15 cellular contexts compared by ENCODE assay signal in genomic region chr3:71551286-71551919, GRCh38. TPM values are rescaled to one million over a fixed set of nuclear protein-coding genes. Genes with fewer than 3 reads are reported as not detected.
DNase-seq lines count a peak whose midpoint lies in the region; ATAC-seq and TF ChIP-seq lines count a peak whose summit lies in the region.
"Had no signal": no experiment of that assay in that cellular context is flagged by ENCODE, and none has a peak within 500 bp of the region (broad histone marks: within the 10 kb centered on the region; RNA-seq: fewer than 3 reads in every experiment).

No MANE protein-coding gene starts in this region.

- H3K36me3 ChIP-seq in brain microvascular endothelial cell (replicated peaks), result no peaks in the 10 kb centered on the region
- H3K36me3 ChIP-seq in WERI-Rb-1, result no peaks in the 10 kb centered on the region
- H3K36me3 ChIP-seq in H7 (replicated peaks; ENCODE audit: control insufficient read depth, insufficient read depth, low read length), result no peaks in the 10 kb centered on the region
- H3K36me3 ChIP-seq: cardiac muscle cell had no signal

- peak; percentile 90 for DNase-seq in EH (ENCODE audit: low read depth)
- DNase-seq in MV-4-11 (lab: John Stamatoyannopoulos, UW), result peak; percentile 48
- peak; percentile 40 for DNase-seq in brain microvascular endothelial cell
- no peak for DNase-seq in mesothelial cell of epicardium (ENCODE audit: low spot score in 2 of 2, unreplicated experiment in 2 of 2)
- DNase-seq in WERI-Rb-1, result no peak
- DNase-seq in H7, result no peak
- DNase-seq: activated CD4-positive, alpha-beta T cell treated with anti-CD3 and anti-CD28 coated beads, Interleukin-2, amount 50 U/mL, for 4 hours; stimulated activated CD4-positive, alpha-beta T cell treated with anti-CD3 and anti-CD28 coated beads, Interleukin-4, amount 100 ng/mL, for 4 hours; stimulated activated naive CD4-positive, alpha-beta T cell treated with Interleukin-2 at 50 U/mL for 16 hours had no signal

- no peaks in the 10 kb centered on the region for H3K27me3 ChIP-seq in brain microvascular endothelial cell (replicated peaks)
- H3K27me3 ChIP-seq in WERI-Rb-1 (ENCODE audit: insufficient read depth, low read depth, severe bottlenecking), result no peaks in the 10 kb centered on the region
- no peaks in the 10 kb centered on the region for H3K27me3 ChIP-seq in H7 (ENCODE audit: control insufficient read depth, insufficient read depth, low read length)
- H3K27me3 ChIP-seq: cardiac muscle cell had no signal

- peaks cover 5% of the 10 kb centered on the region for H3K4me1 Mint-ChIP-seq in mesothelial cell of epicardium

- no peaks in the 10 kb centered on the region for H3K27me3 Mint-ChIP-seq in mesothelial cell of epicardium (ENCODE audit: low read depth)

- H3K27ac Mint-ChIP-seq in mesothelial cell of epicardium, result peak overlapping the region; percentile 68
- H3K27ac Mint-ChIP-seq: T-helper 2 cell treated with Interferon-gamma antibody and Interleukin-4, amounts not matched to agents 5 μg/mL and 100 μg/mL, for 36 hours had no signal

- H3K36me3 Mint-ChIP-seq in mesothelial cell of epicardium, result peaks cover 2% of the 10 kb centered on the region

- H3K9me3 ChIP-seq in WERI-Rb-1 (ENCODE audit: severe bottlenecking), result no peaks in the 10 kb centered on the region

- in situ Hi-C loops in brain microvascular endothelial cell (cut with HindIII; ENCODE audit: low pct_ligation_motif_present, low sequenced_read_pairs), result no loop called here

- H3K4me3 ChIP-seq in brain microvascular endothelial cell (ENCODE audit: low read depth, low read length), result no peak overlapping the region
- no peak overlapping the region for H3K4me3 ChIP-seq in WERI-Rb-1 (ENCODE audit: low read depth, low read length)
- no peak overlapping the region for H3K4me3 ChIP-seq in H7 (ENCODE audit: insufficient read depth, low read depth, low read length)
- H3K4me3 ChIP-seq: cardiac muscle cell had no signal

- TF ChIP-seq CTCF in brain microvascular endothelial cell (IDR thresholded peaks at IDR 0.05; ENCODE audit: low read depth, low read length, missing control alignments) (no peak), mesothelial cell of epicardium (IDR thresholded peaks at IDR 0.05; ENCODE audit: unreplicated experiment) (no peak), WERI-Rb-1 (IDR thresholded peaks at IDR 0.05; ENCODE audit: low read depth, low read length) (no peak)

- H3K4me3 Mint-ChIP-seq in mesothelial cell of epicardium, result no peak overlapping the region
- H3K4me3 Mint-ChIP-seq: T-helper 2 cell treated with Interferon-gamma antibody and Interleukin-4, amounts not matched to agents 5 μg/mL and 100 μg/mL, for 36 hours had no signal

- ATAC-seq in HG03139 (IDR thresholded peaks at IDR 0.05; ENCODE audit: unreplicated experiment) (no peak), GM21786 (IDR thresholded peaks at IDR 0.05; ENCODE audit: unreplicated experiment) (no peak)
- ATAC-seq: esophagus mucosa had no signal

- H3K27ac ChIP-seq in brain microvascular endothelial cell (peak overlapping the region; percentile 29), WERI-Rb-1 (no peak overlapping the region)
- H3K27ac ChIP-seq: cardiac muscle cell, KMS-11 had no signal

- no peaks in the 10 kb centered on the region for H3K9me3 Mint-ChIP-seq in mesothelial cell of epicardium
- H3K9me3 Mint-ChIP-seq: T-helper 2 cell treated with Interferon-gamma antibody and Interleukin-4, amounts not matched to agents 5 μg/mL and 100 μg/mL, for 36 hours had no signal

RNA-seq across cellular contexts. Expression of gene FOXP1, which starts 32.1 kb away (rescaled TPM):
- 170 to 187 TPM (median 183 TPM) in 3 replicates for total RNA-seq in mesothelial cell of epicardium
- total RNA-seq in H7 (2014; rRNA removed; shearing (Covaris generic)), result 22.4 and 24.7 TPM in 2 replicates

Comparison
In these comparisons a context has a peak if more than half of its experiments do, and no peak if none do; other contexts are left out.
1. DNase-seq: peak in EH (single experiment), MV-4-11 (single experiment) and brain microvascular endothelial cell (single experiment); none in mesothelial cell of epicardium (0 of 2), WERI-Rb-1 (single experiment) and H7 (single experiment).